ENCODE assay signal across 9 cellular contexts in genomic region chr5:127567026-127567768, GRCh38. TPM values are rescaled to one million over a fixed set of nuclear protein-coding genes. Genes with fewer than 3 reads are reported as not detected.
DNase-seq lines count a peak whose midpoint lies in the region; ATAC-seq and TF ChIP-seq lines count a peak whose summit lies in the region.
"Had no signal": no experiment of that assay in that cellular context is flagged by ENCODE, and none has a peak within 500 bp of the region (broad histone marks: within the 10 kb centered on the region; RNA-seq: fewer than 3 reads in every experiment).

No MANE protein-coding gene starts in this region.

- no peaks in the 10 kb centered on the region; a peak in 1 of 7 replicates for H3K36me3 Mint-ChIP-seq in H9 (ENCODE audit: insufficient read depth in 1 of 3, low read depth in 3 of 3)
- H3K36me3 Mint-ChIP-seq: CD4-positive, CD25-positive, alpha-beta regulatory T cell had no signal

- no peak overlapping the region for H3K18ac ChIP-seq in H9 (ENCODE audit: insufficient read length, low read depth, low read length)

- no peak overlapping the region for H3K4ac ChIP-seq in H9 (ENCODE audit: low read depth, low read length)

- H3K4me2 ChIP-seq in H9 (ENCODE audit: insufficient read depth, insufficient read length, low read length): no peak overlapping the region

- no peaks in the 10 kb centered on the region for H3K9me3 ChIP-seq in H9 (ENCODE audit: control insufficient read depth, low read depth, low read length)

- no peak overlapping the region for H3K9ac ChIP-seq in H9 (ENCODE audit: extremely low read depth, insufficient read length, low read length)

- peaks cover 6% of the 10 kb centered on the region; the same call in 1 of the 2 replicates for H3K27me3 Mint-ChIP-seq in H9 (ENCODE audit: low read depth)

- H3K56ac ChIP-seq in H9 (ENCODE audit: insufficient read length, low read depth, low read length): no peak overlapping the region

- no peak overlapping the region for H2BK12ac ChIP-seq in H9 (ENCODE audit: insufficient read length, low read depth, low read length)

- no peak overlapping the region for H2BK5ac ChIP-seq in H9 (ENCODE audit: insufficient read length, low read length)

- no peak for TF ChIP-seq CTCF in H9 (conservative IDR thresholded peaks at IDR 0.05)

- ATAC-seq in GM19035 (IDR thresholded peaks at IDR 0.05; ENCODE audit: unreplicated experiment) (peak; percentile 73), HG02642 (IDR thresholded peaks at IDR 0.05; ENCODE audit: poor library complexity, unreplicated experiment) (peak; percentile 83), HG03469 (IDR thresholded peaks at IDR 0.05; ENCODE audit: unreplicated experiment) (peak; percentile 69)

- H3T11ph ChIP-seq in H9 (ENCODE audit: low read length): no peak overlapping the region

- H3K4me1 ChIP-seq in H9 (ENCODE audit: insufficient read depth, low read length): no peaks in the 10 kb centered on the region

- H3K4me3 Mint-ChIP-seq in H9: no peak overlapping the region

- H2BK20ac ChIP-seq in H9 (ENCODE audit: low read depth, low read length, poor library complexity, severe bottlenecking): no peak overlapping the region

- H2AFZ ChIP-seq in H9 (ENCODE audit: low read length): no peak overlapping the region

- peaks cover 8% of the 10 kb centered on the region in 2 experiments for H3K4me1 Mint-ChIP-seq in H9

- H3K79me2 ChIP-seq in H9 (ENCODE audit: insufficient read depth, low read length): no peaks in the 10 kb centered on the region

- no peak overlapping the region for H3K27ac Mint-ChIP-seq in H9
- H3K27ac Mint-ChIP-seq: CD4-positive, CD25-positive, alpha-beta regulatory T cell had no signal

- WGBS in H9 (ENCODE audit: extremely low coverage, insufficient read length, low lambda C conversion rate): no CpG with 5 or more reads among the region's 7 CpGs

- DNase-seq in NCI-H526 treated with DMSO at 0.1 percent for 48 hours (lab: John Stamatoyannopoulos, UW): no peak
- DNase-seq in cerebellar nuclear complex (lab: John Stamatoyannopoulos, UW): no peak
- no peak for DNase-seq in pons (ENCODE audit: low spot score)
- no peak for DNase-seq in H9
- DNase-seq: CD4-positive, CD25-positive, alpha-beta regulatory T cell had no signal

- no peak overlapping the region for H2BK15ac ChIP-seq in H9 (ENCODE audit: low read depth, low read length)

- no peak overlapping the region for H3K27ac ChIP-seq in H9 (ENCODE audit: insufficient read length, low read depth, low read length)

- H3K4me3 ChIP-seq in GM08714 (ENCODE audit: low read length): peak overlapping the region; percentile 92

- no peaks in the 10 kb centered on the region for H3K23me2 ChIP-seq in H9 (ENCODE audit: insufficient read length, low read depth, low read length, poor library complexity, severe bottlenecking)

- no peak overlapping the region for H2BK120ac ChIP-seq in H9 (ENCODE audit: low read depth, low read length, poor library complexity, severe bottlenecking)

- no peaks in the 10 kb centered on the region for H4K20me1 ChIP-seq in H9 (ENCODE audit: control insufficient read depth, insufficient read depth, insufficient read length)

- H4K8ac ChIP-seq in H9 (replicated peaks; ENCODE audit: insufficient read length, low read depth, low read length): no peak overlapping the region

- no peak overlapping the region for H4K5ac ChIP-seq in H9 (ENCODE audit: insufficient read length, low read depth, low read length)

- H3K23ac ChIP-seq in H9 (ENCODE audit: insufficient read length, low read depth, low read length): no peak overlapping the region

- no peak overlapping the region for H4K91ac ChIP-seq in H9 (ENCODE audit: insufficient read length, low read depth, low read length)

- no peak overlapping the region for H3K14ac ChIP-seq in H9 (ENCODE audit: insufficient read depth, low read length)

- peaks cover 0 to 2% of the 10 kb centered on the region in 2 experiments; a peak in 2 of 5 replicates for H3K9me3 Mint-ChIP-seq in H9

- H2AK5ac ChIP-seq in H9 (ENCODE audit: insufficient read length, low read length): no peak overlapping the region

- H3K79me1 ChIP-seq in H9 (ENCODE audit: insufficient read depth, low read depth, low read length, poor library complexity, severe bottlenecking): no peaks in the 10 kb centered on the region

- H3K27me3 ChIP-seq in H9 (ENCODE audit: insufficient read depth, low read length): no peaks in the 10 kb centered on the region

RNA-seq across cellular contexts. Expression of gene PRRC1, which starts 49.8 kb away (rescaled TPM):
- 70.5 and 70.7 TPM in 2 replicates for total RNA-seq in H9 (2021)
